ENCODE assay signal across 12 cellular contexts in the genomic region with DNA sequence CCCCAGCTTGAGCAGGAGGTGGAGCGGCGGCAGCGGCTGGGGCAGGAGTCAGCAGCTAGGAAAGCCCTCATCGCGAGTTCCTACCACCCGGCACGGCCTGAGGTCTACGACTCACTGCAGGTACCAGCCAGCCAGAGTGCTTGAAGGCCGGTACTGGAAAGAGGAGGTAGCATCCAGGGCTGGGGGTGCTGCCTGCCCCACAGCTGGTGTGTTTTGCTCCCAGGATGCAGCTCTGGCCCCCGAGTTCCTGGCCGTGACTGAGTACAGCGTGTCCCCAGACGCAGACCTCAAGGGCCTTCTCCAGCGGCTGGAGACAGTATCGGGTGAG. TPM values are rescaled to one million over a fixed set of nuclear protein-coding genes. Genes with fewer than 3 reads are reported as not detected.
DNase-seq lines count a peak whose midpoint lies in the region; ATAC-seq, FAIRE-seq and TF ChIP-seq lines count a peak whose summit lies in the region.
"Had no signal": no experiment of that assay in that cellular context is flagged by ENCODE, and none has a peak within 500 bp of the region (broad histone marks: within the 10 kb centered on the region; RNA-seq: fewer than 3 reads in every experiment).

No MANE protein-coding gene starts in this region.

- POLR2A ChIA-PET in GM12878 (lab: Charles Lee): interaction anchor here (0.6 to 0.7 kb wide), 3 partner anchors 15 to 1413 kb away, joined by 3 read pairs; no protein-coding TSS in a partner anchor

- H3K9me3 Mint-ChIP-seq in natural killer cell treated with Interleukin-12 subunit alpha and Interleukin-12 subunit beta and Interleukin-15 and Interleukin-18, amount 100 ng/mL, for 72 hours: no peaks in the 10 kb centered on the region

- no peaks in the 10 kb centered on the region for H3K36me3 Mint-ChIP-seq in natural killer cell treated with Interleukin-12 subunit alpha and Interleukin-12 subunit beta and Interleukin-15 and Interleukin-18, amount 100 ng/mL, for 72 hours

- H4K20me1 ChIP-seq in BLaER1 (peaks cover 9% of the 10 kb centered on the region), KMS-11 (ENCODE audit: insufficient read depth) (no peaks in the 10 kb centered on the region), GM12878 (ENCODE audit: control insufficient read depth, insufficient read depth) (no peaks in the 10 kb centered on the region)

- H3K27ac ChIP-seq in BLaER1 (peak overlapping the region; percentile 99), KMS-11 (no peak overlapping the region), GM12878 (ENCODE audit: control insufficient read depth, insufficient read depth) (no peak overlapping the region)

- CTCF ChIA-PET in GM12878 (lab: Yijun Ruan, JAX): interaction anchor here (1.1 to 3.4 kb wide), 4 partner anchors 117 to 262 kb away, joined by 3 to 15 read pairs (median 8); partner anchors contain the start of genes MPHOSPH9 and MTRFR

- H3K9me3 ChIP-seq in BLaER1: no peaks in the 10 kb centered on the region
- no peaks in the 10 kb centered on the region for H3K9me3 ChIP-seq in GM12878 (replicated peaks; ENCODE audit: control insufficient read depth, insufficient read depth, low read length)
- H3K9me3 ChIP-seq: mucosa of descending colon had no signal

- H3K4me2 ChIP-seq in BLaER1 (peak overlapping the region; percentile 97), KMS-11 (peak overlapping the region; percentile 89; the same call in 1 of the 2 replicates), GM12878 (ENCODE audit: control insufficient read depth, insufficient read depth) (peak overlapping the region; percentile 95)

- H3K27me3 ChIP-seq in BLaER1 (no peaks in the 10 kb centered on the region), KMS-11 (ENCODE audit: insufficient read depth, low read depth) (no peaks in the 10 kb centered on the region), GM12878 (replicated peaks in 1 of 2; ENCODE audit: control insufficient read depth in 2 of 2, insufficient read depth in 2 of 2, low read length in 1 of 2) (no peaks in the 10 kb centered on the region)

- no TSS peak for BruUV-seq in GM12878 (replicated peaks; lab: Mats Ljungman, UMichigan)

- H3K27ac Mint-ChIP-seq in natural killer cell treated with Interleukin-12 subunit alpha and Interleukin-12 subunit beta and Interleukin-15 and Interleukin-18, amount 100 ng/mL, for 72 hours: peak overlapping the region in 1 of 2 donors; percentile 31

- no peak for FAIRE-seq in GM12878 (lab: Jason Lieb, UNC)

- H2AFZ ChIP-seq in KMS-11 (ENCODE audit: low read depth) (no peak overlapping the region), GM12878 (ENCODE audit: control insufficient read depth, low read depth, low read length) (no peak overlapping the region)

- peaks cover 14 to 27% of the 10 kb centered on the region in 2 donors for H3K4me1 Mint-ChIP-seq in natural killer cell treated with Interleukin-12 subunit alpha and Interleukin-12 subunit beta and Interleukin-15 and Interleukin-18, amount 100 ng/mL, for 72 hours (ENCODE audit: low read depth in 2 of 2)

- H3K4me3 Mint-ChIP-seq in natural killer cell treated with Interleukin-12 subunit alpha and Interleukin-12 subunit beta and Interleukin-15 and Interleukin-18, amount 100 ng/mL, for 72 hours: peak overlapping the region; percentile 89

- RAD21 ChIA-PET in GM12878 (lab: Charles Lee; ENCODE audit: unreplicated experiment): no interaction called here

- TF ChIP-seq CTCF in KMS-11 (conservative IDR thresholded peaks at IDR 0.05; ENCODE audit: low read depth, low read length) (no peak), GM12878 (IDR thresholded peaks at IDR 0.05 in 2 of 3, conservative IDR thresholded peaks at IDR 0.05 in 1 of 3; ENCODE audit: control insufficient read depth in 2 of 3, extremely low read depth in 1 of 3, insufficient read depth in 1 of 3, low read depth in 3 of 3, low read length in 3 of 3) (no peak)

- no peaks in the 10 kb centered on the region for H3K27me3 Mint-ChIP-seq in natural killer cell treated with Interleukin-12 subunit alpha and Interleukin-12 subunit beta and Interleukin-15 and Interleukin-18, amount 100 ng/mL, for 72 hours

- peak overlapping the region; percentile 97 for H3K9ac ChIP-seq in BLaER1
- no peak overlapping the region for H3K9ac ChIP-seq in KMS-11
- peak overlapping the region; percentile 100; the same call in 1 of the 2 replicates for H3K9ac ChIP-seq in GM12878 (ENCODE audit: control insufficient read depth, insufficient read depth, low read length)

- TF ChIP-seq POLR2A in GM12878 (IDR thresholded peaks at IDR 0.05; ENCODE audit: low read depth, low read length): no peak

- intact Hi-C loops in GM12878 (cut with micrococcal nuclease; ENCODE audit: unreplicated experiment): no loop called here

- no peak for TF ChIP-seq EP300 in GM12878 (IDR thresholded peaks at IDR 0.05; ENCODE audit: borderline replicate concordance in 1 of 2, control insufficient read depth in 1 of 2, low read depth in 2 of 2, low read length in 2 of 2)

- SMC1A ChIA-PET in GM12878 (lab: Charles Lee; ENCODE audit: uncharacterized antibody, unreplicated experiment): interaction anchor here (1.2 to 1.3 kb wide), 2 partner anchors 9 to 262 kb away, joined by 3 to 5 read pairs; no protein-coding TSS in a partner anchor

- ATAC-seq in GM12878 (no peak), GM19455 (IDR thresholded peaks at IDR 0.05; ENCODE audit: unreplicated experiment) (no peak)
- ATAC-seq in natural killer cell treated with Interleukin-12 subunit alpha and Interleukin-12 subunit beta and Interleukin-15 and Interleukin-18, amount 100 ng/mL, for 72 hours: no peak
- ATAC-seq: mucosa of descending colon had no signal

- H3K36me3 ChIP-seq in BLaER1 (peaks cover 25% of the 10 kb centered on the region), KMS-11 (ENCODE audit: insufficient read depth) (no peaks in the 10 kb centered on the region), GM12878 (ENCODE audit: control insufficient read depth in 2 of 2, insufficient read depth in 2 of 2, low read length in 1 of 2) (peaks cover 0 to 4% of the 10 kb centered on the region in 2 experiments; a peak in 2 of 4 replicates)

- in situ Hi-C loops in GM12878 (cut with MboI): loop anchor here (5.0 kb wide), 1 partner anchor 256 kb away; the partner anchor contains the start of genes MPHOSPH9 and MTRFR

- H3K4me3 ChIP-seq in BLaER1: peak overlapping the region; percentile 88; the same call in 1 of the 2 replicates
- H3K4me3 ChIP-seq in KMS-11 (IDR thresholded peaks at IDR 0.05; ENCODE audit: insufficient read depth, low read depth, low read length): no peak overlapping the region
- H3K4me3 ChIP-seq in GM12878: no peak overlapping the region; the same call in 1 of the 2 replicates
- H3K4me3 ChIP-seq: mucosa of descending colon had no signal

- H3K79me2 ChIP-seq in KMS-11 (ENCODE audit: insufficient read depth, low read depth) (peaks cover 11% of the 10 kb centered on the region; the same call in 1 of the 2 replicates), GM12878 (ENCODE audit: control insufficient read depth, insufficient read depth, low read length) (peaks cover 36% of the 10 kb centered on the region)

- no peak for DNase-seq in GM12878 (ENCODE audit: low read depth, low spot score)
- DNase-seq in natural killer cell treated with Interleukin-12 subunit alpha and Interleukin-12 subunit beta and Interleukin-15 and Interleukin-18, amount 100 ng/mL, for 72 hours (ENCODE audit: low spot score): no peak
- no peak for DNase-seq in T-helper 9 cell
- no peak for DNase-seq in SKM-1 (lab: John Stamatoyannopoulos, UW; ENCODE audit: unreplicated experiment)
- no peak for DNase-seq in activated CD4-positive, CD25-positive, alpha-beta regulatory T cell treated with anti-CD3 and anti-CD28 coated beads, Interleukin-2, amount 50 U/mL, for 72 hours
- DNase-seq: NCI-H69; stimulated activated CD4-positive, alpha-beta T cell treated with anti-CD3 and anti-CD28 coated beads, Interleukin-4, amount 100 ng/mL, for 1 hour; T1000 had no signal

- 89% methylated on average over 15 of the region's 15 CpGs for WGBS in GM12878 (ENCODE audit: insufficient coverage, insufficient replicate concordance, low lambda C conversion rate, missing lambda C conversion rate)

- H3K4me1 ChIP-seq in BLaER1: peaks cover 56% of the 10 kb centered on the region
- peaks cover 13% of the 10 kb centered on the region for H3K4me1 ChIP-seq in KMS-11 (ENCODE audit: low read depth, poor library complexity, severe bottlenecking)
- H3K4me1 ChIP-seq in GM12878 (ENCODE audit: control insufficient read depth, insufficient read depth, low read length): peaks cover 20% of the 10 kb centered on the region

- no peak for TF ChIP-seq RAD21 in GM12878 (IDR thresholded peaks at IDR 0.05; ENCODE audit: insufficient read depth, low read depth, low read length)

RNA-seq across cellular contexts. Expression of gene OGFOD2, which starts 1.6 kb away (rescaled TPM):
- 27.8 and 32.6 TPM in 2 replicates for total RNA-seq in GM12878 (2013; cell fraction: nucleolus; rRNA removed)
- 14.3 and 16.9 TPM in 2 replicates for total RNA-seq in GM12878 (2014; rRNA removed)
- total RNA-seq in GM12878 (2014; rRNA removed; fragmentation: Illumina TruSeq; extraction: Trizol): 5.4 and 6.3 TPM in 2 replicates
- total RNA-seq in GM12878 (2021): 18.7 and 21.8 TPM in 2 replicates
- polyA plus RNA-seq in GM12878 (2011; ENCODE audit: low read depth): 3.8 TPM
- polyA plus RNA-seq in GM12878 (2011; rRNA removed): 9.2 and 15.6 TPM in 2 replicates
- polyA plus RNA-seq in GM12878 (2011; cell fraction: cytosol; rRNA removed): 22.2 and 29.7 TPM in 2 replicates
- 133 TPM in 2 replicates for polyA plus RNA-seq in GM12878 (2011; cell fraction: nucleus; rRNA removed)
- polyA plus RNA-seq in GM12878 (2012): 11.6 and 12.2 TPM in 2 replicates
- polyA plus RNA-seq in GM12878 (2014; fragmentation: Illumina TruSeq; extraction: Trizol): 3.3 and 4.5 TPM in 2 replicates
- polyA plus RNA-seq in GM12878 (2014; fragmentation: Nextera tagmentation; extraction: Ambion mirVana): 1 to 10 TPM in 1 of 2 experiments, under 1 TPM in 1; 0.93 to 1.8 TPM
- 28.0 and 29.2 TPM in 2 replicates for polyA plus RNA-seq in GM12878 (2014; rRNA removed)
- polyA plus RNA-seq in GM12878 (2016; fragmentation: Nextera tagmentation; extraction: Ambion mirVana): 10 to 100 TPM; 27.3 to 28.6 TPM
- polyA minus RNA-seq in GM12878 (2011; rRNA and poly(A)+ RNA removed): 12.7 and 19.0 TPM in 2 replicates
- polyA minus RNA-seq in GM12878 (2011; cell fraction: cytosol; rRNA and poly(A)+ RNA removed): 4.3 and 8.1 TPM in 2 replicates
- polyA minus RNA-seq in GM12878 (2011; cell fraction: nucleus; rRNA and poly(A)+ RNA removed): 25.4 and 30.1 TPM in 2 replicates
- 10 to 100 TPM; 19.1 to 36.8 TPM for total RNA-seq in natural killer cell treated with Interleukin-12 subunit alpha and Interleukin-12 subunit beta and Interleukin-15 and Interleukin-18, amount 100 ng/mL, for 72 hours

RNA-seq across cellular contexts. Expression of gene ARL6IP4, which starts 3.9 kb away (rescaled TPM):
- total RNA-seq in GM12878 (2013; cell fraction: nucleolus; rRNA removed): 25.4 and 26.0 TPM in 2 replicates
- total RNA-seq in GM12878 (2014; rRNA removed) (190 TPM in 2 replicates), GM12878 (2014; rRNA removed; fragmentation: Illumina TruSeq; extraction: Trizol) (174 and 188 TPM in 2 replicates), GM12878 (2021) (200 and 201 TPM in 2 replicates)
- polyA plus RNA-seq in GM12878 (2011; ENCODE audit: low read depth): 52.4 TPM
- polyA plus RNA-seq in GM12878 (2011; rRNA removed) (106 and 137 TPM in 2 replicates), GM12878 (2014; fragmentation: Illumina TruSeq; extraction: Trizol) (53.4 and 144 TPM in 2 replicates), GM12878 (2014; fragmentation: Nextera tagmentation; extraction: Ambion mirVana) (10 to 100 TPM in 1 of 2 experiments, 1 to 10 TPM in 1; 2.5 to 14.1 TPM), GM12878 (2014; rRNA removed) (188 and 210 TPM in 2 replicates), GM12878 (2016; fragmentation: Nextera tagmentation; extraction: Ambion mirVana) (100 to 1,000 TPM; 319 to 320 TPM)
- 140 and 213 TPM in 2 replicates for polyA plus RNA-seq in GM12878 (2011; cell fraction: cytosol; rRNA removed)
- polyA plus RNA-seq in GM12878 (2011; cell fraction: nucleus; rRNA removed): 267 and 296 TPM in 2 replicates
- 131 and 139 TPM in 2 replicates for polyA plus RNA-seq in GM12878 (2012)
- 32.8 and 49.1 TPM in 2 replicates for polyA minus RNA-seq in GM12878 (2011; rRNA and poly(A)+ RNA removed)
- 21.2 and 37.3 TPM in 2 replicates for polyA minus RNA-seq in GM12878 (2011; cell fraction: cytosol; rRNA and poly(A)+ RNA removed)
- polyA minus RNA-seq in GM12878 (2011; cell fraction: nucleus; rRNA and poly(A)+ RNA removed): 13.5 and 17.7 TPM in 2 replicates
- total RNA-seq in natural killer cell treated with Interleukin-12 subunit alpha and Interleukin-12 subunit beta and Interleukin-15 and Interleukin-18, amount 100 ng/mL, for 72 hours: 100 to 1,000 TPM; 146 to 212 TPM

RNA-seq across cellular contexts. Expression of gene ABCB9, which starts 10.3 kb away (rescaled TPM):
- total RNA-seq in GM12878 (2013; cell fraction: nucleolus; rRNA removed): 6.3 and 9.0 TPM in 2 replicates
- total RNA-seq in GM12878 (2014; rRNA removed) (4.0 and 4.1 TPM in 2 replicates), GM12878 (2014; rRNA removed; fragmentation: Illumina TruSeq; extraction: Trizol) (2.7 and 3.0 TPM in 2 replicates), GM12878 (2021) (3.7 and 4.9 TPM in 2 replicates)
- 0.63 TPM for polyA plus RNA-seq in GM12878 (2011; ENCODE audit: low read depth)
- polyA plus RNA-seq in GM12878 (2011; rRNA removed) (0.58 and 0.85 TPM in 2 replicates), GM12878 (2014; fragmentation: Illumina TruSeq; extraction: Trizol) (0.65 and 1.4 TPM in 2 replicates), GM12878 (2014; fragmentation: Nextera tagmentation; extraction: Ambion mirVana) (under 1 TPM; 0.37 to 0.43 TPM), GM12878 (2014; rRNA removed) (4.6 and 5.3 TPM in 2 replicates), GM12878 (2016; fragmentation: Nextera tagmentation; extraction: Ambion mirVana) (1 to 10 TPM; 3.2 to 4.3 TPM)
- polyA plus RNA-seq in GM12878 (2011; cell fraction: cytosol; rRNA removed): 0.69 and 0.87 TPM in 2 replicates
- 2.0 and 2.6 TPM in 2 replicates for polyA plus RNA-seq in GM12878 (2011; cell fraction: nucleus; rRNA removed)
- polyA plus RNA-seq in GM12878 (2012): 1.6 and 2.9 TPM in 2 replicates
- polyA minus RNA-seq in GM12878 (2011; rRNA and poly(A)+ RNA removed): 2.5 and 3.1 TPM in 2 replicates
- 0.94 and 1.2 TPM in 2 replicates for polyA minus RNA-seq in GM12878 (2011; cell fraction: cytosol; rRNA and poly(A)+ RNA removed)
- 1.9 and 3.5 TPM in 2 replicates for polyA minus RNA-seq in GM12878 (2011; cell fraction: nucleus; rRNA and poly(A)+ RNA removed)
- total RNA-seq in natural killer cell treated with Interleukin-12 subunit alpha and Interleukin-12 subunit beta and Interleukin-15 and Interleukin-18, amount 100 ng/mL, for 72 hours: 1 to 10 TPM; 4.5 to 6.3 TPM
